In genomic region chr11:33089776-33090175, GRCh38 we compare ENCODE assay signal across 2 cellular contexts.
TF ChIP-seq lines count a peak whose summit lies in the region.

No MANE protein-coding gene starts in this region.

TF ChIP-seq in GM12878, 131 proteins besides CTCF, POLR2A, EP300 and RAD21 (continued from another document and continues in another):
- TF ChIP-seq ZBTB11 (CRISPR knock-in tag; IDR thresholded peaks at IDR 0.05) (no peak), CREB1 (IDR thresholded peaks at IDR 0.05; ENCODE audit: low read depth) (no peak), CBX5 (IDR thresholded peaks at IDR 0.05; ENCODE audit: low read depth) (no peak), USF2 (IDR thresholded peaks at IDR 0.05; ENCODE audit: borderline replicate concordance, low read depth, low read length) (no peak), GABPA (IDR thresholded peaks at IDR 0.05; ENCODE audit: low read depth) (no peak), NKRF (conservative IDR thresholded peaks at IDR 0.05) (no peak), POU2F2 (IDR thresholded peaks at IDR 0.05; ENCODE audit: borderline replicate concordance, low read depth, low read length) (no peak), E2F8 (IDR thresholded peaks at IDR 0.05; ENCODE audit: low read depth, partially characterized antibody) (no peak), SP1 (IDR thresholded peaks at IDR 0.05; ENCODE audit: low read depth, low read length) (no peak), E4F1 (IDR thresholded peaks at IDR 0.05; ENCODE audit: borderline replicate concordance, partially characterized antibody) (no peak)

TF ChIP-seq in neural cell, 6 proteins besides CTCF, POLR2A, EP300 and RAD21 (continued from another document):
- TF ChIP-seq REST (IDR thresholded peaks at IDR 0.05; ENCODE audit: borderline replicate concordance) (no peak), MXI1 (conservative IDR thresholded peaks at IDR 0.05; ENCODE audit: poor library complexity, severe bottlenecking) (no peak)
